Comparison of ENCODE assay signal across 2 cellular contexts in genomic region chr7:17677408-17677807, GRCh38.
A peak's percentile ranks its signal among the peaks of the same experiment; 100 is the strongest.
TF ChIP-seq lines count a peak whose summit lies in the region.

No MANE protein-coding gene starts in this region.

TF ChIP-seq in A549, 52 proteins besides CTCF, POLR2A, EP300 and RAD21:
- TF ChIP-seq JUNB (IDR thresholded peaks at IDR 0.05), result 0 out of 2 replicates have a peak, but pooled peaks have one; percentile 25
- no peak for TF ChIP-seq HOXB13 (CRISPR knock-in tag; IDR thresholded peaks at IDR 0.05; ENCODE audit: low read depth)

TF ChIP-seq in IMR-90, 13 proteins besides CTCF, POLR2A, EP300 and RAD21:
- TF ChIP-seq SMC3 (IDR thresholded peaks at IDR 0.05; ENCODE audit: low read depth, low read length), result no peak
- TF ChIP-seq CEBPB (IDR thresholded peaks at IDR 0.05; ENCODE audit: low read depth, low read length), result peak; percentile 47; the same call in 1 of the 2 replicates
